1 cellular context compared by ENCODE assay signal in genomic region chr2:231961349-231962166, GRCh38.
TF ChIP-seq lines count a peak whose summit lies in the region.

Gene DIS3L2, plus strand, starts transcription at chr2:231961713. Its CDS starts 53,215 bp downstream, at chr2:232014928.

TF ChIP-seq in HepG2, 621 proteins besides CTCF, POLR2A, EP300 and RAD21 (continued from another document and continues in another):
- TF ChIP-seq, protein P1, sequence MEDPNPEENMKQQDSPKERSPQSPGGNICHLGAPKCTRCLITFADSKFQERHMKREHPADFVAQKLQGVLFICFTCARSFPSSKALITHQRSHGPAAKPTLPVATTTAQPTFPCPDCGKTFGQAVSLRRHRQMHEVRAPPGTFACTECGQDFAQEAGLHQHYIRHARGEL (CRISPR knock-in tag; IDR thresholded peaks at IDR 0.05) = 0 out of 2 replicates have a peak, but pooled peaks have one; percentile 61
- TF ChIP-seq SCMH1 (CRISPR knock-in tag; IDR thresholded peaks at IDR 0.05; ENCODE audit: borderline replicate concordance) (no peak), FOXA1 (IDR thresholded peaks at IDR 0.05) (no peak), FOXA1 (CRISPR knock-in tag; IDR thresholded peaks at IDR 0.05) (peak; percentile 17; the same call in 1 of the 2 replicates), ZNF605 (CRISPR knock-in tag; IDR thresholded peaks at IDR 0.05) (peak; percentile 78; the same call in 1 of the 2 replicates), ARID2 (CRISPR knock-in tag; IDR thresholded peaks at IDR 0.05; ENCODE audit: borderline replicate concordance) (no peak; the same call in none of the 2 replicates), ZNF24 (IDR thresholded peaks at IDR 0.05) (no peak), ZNF788 (CRISPR knock-in tag; IDR thresholded peaks at IDR 0.05; ENCODE audit: borderline replicate concordance) (peak; percentile 88; the same call in 1 of the 2 replicates), ZNF543 (CRISPR knock-in tag; IDR thresholded peaks at IDR 0.05) (peak; percentile 84), KDM1A (CRISPR knock-in tag; IDR thresholded peaks at IDR 0.05) (no peak; the same call in 1 of the 2 replicates), ZNF552 (CRISPR knock-in tag; IDR thresholded peaks at IDR 0.05; ENCODE audit: borderline replicate concordance) (peak; percentile 88), DPF2 (CRISPR knock-in tag; IDR thresholded peaks at IDR 0.05; ENCODE audit: borderline replicate concordance, low read depth) (peak; percentile 68), AHR (CRISPR knock-in tag; IDR thresholded peaks at IDR 0.05) (no peak), TBL1XR1 (IDR thresholded peaks at IDR 0.05; ENCODE audit: borderline replicate concordance, low read length, partially characterized antibody) (no peak), NCOA1 (CRISPR knock-in tag; IDR thresholded peaks at IDR 0.05) (peak; percentile 96), ARHGAP35 (CRISPR knock-in tag; IDR thresholded peaks at IDR 0.05; ENCODE audit: borderline replicate concordance) (peak; percentile 86), THRA (CRISPR knock-in tag; IDR thresholded peaks at IDR 0.05; ENCODE audit: borderline replicate concordance) (peak; percentile 53; the same call in 1 of the 2 replicates), ZXDC (CRISPR knock-in tag; IDR thresholded peaks at IDR 0.05) (no peak; the same call in none of the 2 replicates), ZNF3 (CRISPR knock-in tag; IDR thresholded peaks at IDR 0.05) (no peak), RXRB (CRISPR knock-in tag; IDR thresholded peaks at IDR 0.05; ENCODE audit: borderline replicate concordance) (peak; percentile 49; the same call in 1 of the 2 replicates), ZNF547 (CRISPR knock-in tag; IDR thresholded peaks at IDR 0.05) (peak; percentile 97), ZNF782 (CRISPR knock-in tag; IDR thresholded peaks at IDR 0.05; ENCODE audit: borderline replicate concordance) (peak; percentile 98; the same call in 1 of the 2 replicates), MAFF (IDR thresholded peaks at IDR 0.05; ENCODE audit: low read depth, low read length) (no peak), KDM5B (CRISPR knock-in tag; IDR thresholded peaks at IDR 0.05; ENCODE audit: borderline replicate concordance) (peak; percentile 98), RAD51 (IDR thresholded peaks at IDR 0.05; ENCODE audit: borderline replicate concordance) (no peak), ZNF121 (CRISPR knock-in tag; IDR thresholded peaks at IDR 0.05) (peak; percentile 80), ZFP90 (CRISPR knock-in tag; IDR thresholded peaks at IDR 0.05; ENCODE audit: borderline replicate concordance) (peak; percentile 95), ZKSCAN5 (CRISPR knock-in tag; IDR thresholded peaks at IDR 0.05) (no peak), MAZ (IDR thresholded peaks at IDR 0.05; ENCODE audit: borderline replicate concordance, low read depth, low read length) (peak; percentile 77; the same call in 1 of the 2 replicates), MAZ (CRISPR knock-in tag; IDR thresholded peaks at IDR 0.05; ENCODE audit: low read depth) (peak; percentile 86), FOSL1 (CRISPR knock-in tag; IDR thresholded peaks at IDR 0.05; ENCODE audit: borderline replicate concordance) (no peak; the same call in 1 of the 2 replicates), ELK4 (CRISPR knock-in tag; IDR thresholded peaks at IDR 0.05; ENCODE audit: borderline replicate concordance) (peak; percentile 56; the same call in 1 of the 2 replicates), ZNF644 (CRISPR knock-in tag; IDR thresholded peaks at IDR 0.05; ENCODE audit: low read depth) (no peak), ZNF274 (CRISPR knock-in tag; IDR thresholded peaks at IDR 0.05) (peak; percentile 78; the same call in 1 of the 2 replicates), ZNF550 (CRISPR knock-in tag; IDR thresholded peaks at IDR 0.05; ENCODE audit: borderline replicate concordance) (peak; percentile 35; the same call in 1 of the 2 replicates), TMF1 (CRISPR knock-in tag; IDR thresholded peaks at IDR 0.05; ENCODE audit: low read depth) (peak; percentile 89; the same call in 1 of the 2 replicates)
- TF ChIP-seq, protein P2, sequence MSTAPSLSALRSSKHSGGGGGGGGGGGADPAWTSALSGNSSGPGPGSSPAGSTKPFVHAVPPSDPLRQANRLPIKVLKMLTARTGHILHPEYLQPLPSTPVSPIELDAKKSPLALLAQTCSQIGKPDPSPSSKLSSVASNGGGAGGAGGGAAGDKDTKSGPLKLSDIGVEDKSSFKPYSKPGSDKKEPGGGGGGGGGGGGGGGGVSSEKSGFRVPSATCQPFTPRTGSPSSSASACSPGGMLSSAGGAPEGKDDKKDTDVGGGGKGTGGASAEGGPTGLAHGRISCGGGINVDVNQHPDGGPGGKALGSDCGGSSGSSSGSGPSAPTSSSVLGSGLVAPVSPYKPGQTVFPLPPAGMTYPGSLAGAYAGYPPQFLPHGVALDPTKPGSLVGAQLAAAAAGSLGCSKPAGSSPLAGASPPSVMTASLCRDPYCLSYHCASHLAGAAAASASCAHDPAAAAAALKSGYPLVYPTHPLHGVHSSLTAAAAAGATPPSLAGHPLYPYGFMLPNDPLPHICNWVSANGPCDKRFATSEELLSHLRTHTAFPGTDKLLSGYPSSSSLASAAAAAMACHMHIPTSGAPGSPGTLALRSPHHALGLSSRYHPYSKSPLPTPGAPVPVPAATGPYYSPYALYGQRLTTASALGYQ (CRISPR knock-in tag; IDR thresholded peaks at IDR 0.05) = peak; percentile 91
- TF ChIP-seq, protein P3, sequence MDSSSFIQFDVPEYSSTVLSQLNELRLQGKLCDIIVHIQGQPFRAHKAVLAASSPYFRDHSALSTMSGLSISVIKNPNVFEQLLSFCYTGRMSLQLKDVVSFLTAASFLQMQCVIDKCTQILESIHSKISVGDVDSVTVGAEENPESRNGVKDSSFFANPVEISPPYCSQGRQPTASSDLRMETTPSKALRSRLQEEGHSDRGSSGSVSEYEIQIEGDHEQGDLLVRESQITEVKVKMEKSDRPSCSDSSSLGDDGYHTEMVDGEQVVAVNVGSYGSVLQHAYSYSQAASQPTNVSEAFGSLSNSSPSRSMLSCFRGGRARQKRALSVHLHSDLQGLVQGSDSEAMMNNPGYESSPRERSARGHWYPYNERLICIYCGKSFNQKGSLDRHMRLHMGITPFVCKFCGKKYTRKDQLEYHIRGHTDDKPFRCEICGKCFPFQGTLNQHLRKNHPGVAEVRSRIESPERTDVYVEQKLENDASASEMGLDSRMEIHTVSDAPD (CRISPR knock-in tag; IDR thresholded peaks at IDR 0.05) = peak; percentile 85
- TF ChIP-seq, protein P4, sequence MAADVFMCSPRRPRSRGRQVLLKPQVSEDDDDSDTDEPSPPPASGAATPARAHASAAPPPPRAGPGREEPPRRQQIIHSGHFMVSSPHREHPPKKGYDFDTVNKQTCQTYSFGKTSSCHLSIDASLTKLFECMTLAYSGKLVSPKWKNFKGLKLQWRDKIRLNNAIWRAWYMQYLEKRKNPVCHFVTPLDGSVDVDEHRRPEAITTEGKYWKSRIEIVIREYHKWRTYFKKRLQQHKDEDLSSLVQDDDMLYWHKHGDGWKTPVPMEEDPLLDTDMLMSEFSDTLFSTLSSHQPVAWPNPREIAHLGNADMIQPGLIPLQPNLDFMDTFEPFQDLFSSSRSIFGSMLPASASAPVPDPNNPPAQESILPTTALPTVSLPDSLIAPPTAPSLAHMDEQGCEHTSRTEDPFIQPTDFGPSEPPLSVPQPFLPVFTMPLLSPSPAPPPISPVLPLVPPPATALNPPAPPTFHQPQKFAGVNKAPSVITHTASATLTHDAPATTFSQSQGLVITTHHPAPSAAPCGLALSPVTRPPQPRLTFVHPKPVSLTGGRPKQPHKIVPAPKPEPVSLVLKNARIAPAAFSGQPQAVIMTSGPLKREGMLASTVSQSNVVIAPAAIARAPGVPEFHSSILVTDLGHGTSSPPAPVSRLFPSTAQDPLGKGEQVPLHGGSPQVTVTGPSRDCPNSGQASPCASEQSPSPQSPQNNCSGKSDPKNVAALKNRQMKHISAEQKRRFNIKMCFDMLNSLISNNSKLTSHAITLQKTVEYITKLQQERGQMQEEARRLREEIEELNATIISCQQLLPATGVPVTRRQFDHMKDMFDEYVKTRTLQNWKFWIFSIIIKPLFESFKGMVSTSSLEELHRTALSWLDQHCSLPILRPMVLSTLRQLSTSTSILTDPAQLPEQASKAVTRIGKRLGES (CRISPR knock-in tag; IDR thresholded peaks at IDR 0.05; ENCODE audit: borderline replicate concordance) = peak; percentile 75
- TF ChIP-seq, protein P5, sequence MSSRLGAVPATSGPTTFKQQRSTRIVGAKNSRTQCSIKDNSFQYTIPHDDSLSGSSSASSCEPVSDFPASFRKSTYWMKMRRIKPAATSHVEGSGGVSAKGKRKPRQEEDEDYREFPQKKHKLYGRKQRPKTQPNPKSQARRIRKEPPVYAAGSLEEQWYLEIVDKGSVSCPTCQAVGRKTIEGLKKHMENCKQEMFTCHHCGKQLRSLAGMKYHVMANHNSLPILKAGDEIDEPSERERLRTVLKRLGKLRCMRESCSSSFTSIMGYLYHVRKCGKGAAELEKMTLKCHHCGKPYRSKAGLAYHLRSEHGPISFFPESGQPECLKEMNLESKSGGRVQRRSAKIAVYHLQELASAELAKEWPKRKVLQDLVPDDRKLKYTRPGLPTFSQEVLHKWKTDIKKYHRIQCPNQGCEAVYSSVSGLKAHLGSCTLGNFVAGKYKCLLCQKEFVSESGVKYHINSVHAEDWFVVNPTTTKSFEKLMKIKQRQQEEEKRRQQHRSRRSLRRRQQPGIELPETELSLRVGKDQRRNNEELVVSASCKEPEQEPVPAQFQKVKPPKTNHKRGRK (CRISPR knock-in tag; IDR thresholded peaks at IDR 0.05) = no peak
- TF ChIP-seq, protein P6, sequence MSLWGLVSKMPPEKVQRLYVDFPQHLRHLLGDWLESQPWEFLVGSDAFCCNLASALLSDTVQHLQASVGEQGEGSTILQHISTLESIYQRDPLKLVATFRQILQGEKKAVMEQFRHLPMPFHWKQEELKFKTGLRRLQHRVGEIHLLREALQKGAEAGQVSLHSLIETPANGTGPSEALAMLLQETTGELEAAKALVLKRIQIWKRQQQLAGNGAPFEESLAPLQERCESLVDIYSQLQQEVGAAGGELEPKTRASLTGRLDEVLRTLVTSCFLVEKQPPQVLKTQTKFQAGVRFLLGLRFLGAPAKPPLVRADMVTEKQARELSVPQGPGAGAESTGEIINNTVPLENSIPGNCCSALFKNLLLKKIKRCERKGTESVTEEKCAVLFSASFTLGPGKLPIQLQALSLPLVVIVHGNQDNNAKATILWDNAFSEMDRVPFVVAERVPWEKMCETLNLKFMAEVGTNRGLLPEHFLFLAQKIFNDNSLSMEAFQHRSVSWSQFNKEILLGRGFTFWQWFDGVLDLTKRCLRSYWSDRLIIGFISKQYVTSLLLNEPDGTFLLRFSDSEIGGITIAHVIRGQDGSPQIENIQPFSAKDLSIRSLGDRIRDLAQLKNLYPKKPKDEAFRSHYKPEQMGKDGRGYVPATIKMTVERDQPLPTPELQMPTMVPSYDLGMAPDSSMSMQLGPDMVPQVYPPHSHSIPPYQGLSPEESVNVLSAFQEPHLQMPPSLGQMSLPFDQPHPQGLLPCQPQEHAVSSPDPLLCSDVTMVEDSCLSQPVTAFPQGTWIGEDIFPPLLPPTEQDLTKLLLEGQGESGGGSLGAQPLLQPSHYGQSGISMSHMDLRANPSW (CRISPR knock-in tag; IDR thresholded peaks at IDR 0.05; ENCODE audit: borderline replicate concordance) = peak; percentile 74; the same call in 1 of the 2 replicates
- TF ChIP-seq, protein P7, sequence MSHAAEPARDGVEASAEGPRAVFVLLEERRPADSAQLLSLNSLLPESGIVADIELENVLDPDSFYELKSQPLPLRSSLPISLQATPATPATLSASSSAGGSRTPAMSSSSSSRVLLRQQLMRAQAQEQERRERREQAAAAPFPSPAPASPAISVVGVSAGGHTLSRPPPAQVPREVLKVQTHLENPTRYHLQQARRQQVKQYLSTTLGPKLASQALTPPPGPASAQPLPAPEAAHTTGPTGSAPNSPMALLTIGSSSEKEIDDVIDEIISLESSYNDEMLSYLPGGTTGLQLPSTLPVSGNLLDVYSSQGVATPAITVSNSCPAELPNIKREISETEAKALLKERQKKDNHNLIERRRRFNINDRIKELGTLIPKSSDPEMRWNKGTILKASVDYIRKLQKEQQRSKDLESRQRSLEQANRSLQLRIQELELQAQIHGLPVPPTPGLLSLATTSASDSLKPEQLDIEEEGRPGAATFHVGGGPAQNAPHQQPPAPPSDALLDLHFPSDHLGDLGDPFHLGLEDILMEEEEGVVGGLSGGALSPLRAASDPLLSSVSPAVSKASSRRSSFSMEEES (CRISPR knock-in tag; IDR thresholded peaks at IDR 0.05) = peak; percentile 61; the same call in 1 of the 2 replicates
